Comparison of ENCODE assay signal across 11 cellular contexts in genomic region chr5:9845185-9845584, GRCh38.
"Had no signal": no experiment of that assay in that cellular context is flagged by ENCODE, and none has a peak within 500 bp of the region (broad histone marks: within the 10 kb centered on the region; RNA-seq: fewer than 3 reads in every experiment).

No MANE protein-coding gene starts in this region.

- H2AFZ ChIP-seq: GM23248, GM23338 had no signal

- H3K4me1 Mint-ChIP-seq: GM23338, H9 had no signal

- H3K27ac ChIP-seq: GM23248 had no signal

- H3K9me3 ChIP-seq: HAP-1 had no signal

- H3K27ac Mint-ChIP-seq: GM23338, H9, HFFc6 had no signal

- H3K4me3 Mint-ChIP-seq: GM23338, H9, HFFc6 had no signal

- FAIRE-seq: H1, H54 had no signal

- H3K4me1 ChIP-seq: HAP-1 had no signal

- H3K36me3 ChIP-seq: HAP-1 had no signal

- DNase-seq: GM23248, GOT3, H7, H9, HCEC 1CT, HFFc6 had no signal

- H3K4me2 ChIP-seq: GM23338 had no signal

- H3K9ac ChIP-seq: GM23248 had no signal

- ATAC-seq: GM23338, HCT116 had no signal

- H3K4me3 ChIP-seq: GM23248, GM23338, HAP-1 had no signal
